7 cellular contexts compared by ENCODE assay signal in the genomic region with DNA sequence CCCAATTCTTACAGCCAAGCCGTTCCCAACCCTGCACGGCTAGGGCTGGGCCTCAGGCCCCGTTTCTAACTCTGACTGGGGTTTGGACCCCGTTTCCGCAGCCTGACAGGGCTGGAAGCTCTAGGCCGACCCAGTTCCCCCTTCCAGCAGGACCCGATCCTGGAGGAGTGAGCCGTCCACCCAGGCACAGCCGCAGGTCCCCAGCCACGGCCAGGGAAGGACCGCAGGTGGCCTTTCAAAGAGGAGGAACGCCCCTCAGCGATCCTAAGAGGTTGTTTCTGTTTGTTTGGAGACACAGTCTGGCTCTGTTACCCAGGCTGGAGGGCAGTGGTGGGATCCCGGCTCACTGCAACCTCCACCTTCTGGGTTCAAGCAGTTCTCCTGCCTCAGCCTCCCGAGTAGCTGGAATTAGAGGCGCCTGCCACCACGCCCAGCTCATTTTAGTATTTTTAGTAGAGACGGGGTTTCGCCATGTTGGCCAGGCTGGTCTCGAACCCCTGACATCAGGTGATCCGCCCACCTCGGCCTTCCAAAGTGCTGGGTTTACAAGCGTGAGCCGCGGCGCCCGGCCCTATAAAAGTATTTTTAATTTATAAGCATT. TPM values are rescaled to one million over a fixed set of nuclear protein-coding genes. Genes with fewer than 3 reads are reported as not detected.
DNase-seq lines count a peak whose midpoint lies in the region; ATAC-seq and TF ChIP-seq lines count a peak whose summit lies in the region.

No MANE protein-coding gene starts in this region.

- TF ChIP-seq CTCF in PC-3 (conservative IDR thresholded peaks at IDR 0.05; ENCODE audit: low read depth, low read length) (no peak), fibroblast of villous mesenchyme (IDR thresholded peaks at IDR 0.05; ENCODE audit: insufficient read depth, low read depth, low read length) (no peak)

- POLR2A ChIA-PET in PC-3 (lab: Charles Lee; ENCODE audit: unreplicated experiment) = interaction anchor here (0.6 to 1.0 kb wide), 2 partner anchors 12 to 62 kb away, joined by 4 read pairs; no protein-coding TSS in a partner anchor

- no peaks in the 10 kb centered on the region for H3K9me3 ChIP-seq in PC-3 (ENCODE audit: low read length)

- DNase-seq in H7 = peak; percentile 56
- no peak for DNase-seq in PC-3
- no peak for DNase-seq in fibroblast of villous mesenchyme (ENCODE audit: low read depth)
- no peak for DNase-seq in NK-92 treated with Interleukin-12 subunit alpha and Interleukin-12 subunit beta, amount 100 ng/mL, for 24 hours (lab: John Stamatoyannopoulos, UW)
- DNase-seq in NCI-H774 (lab: John Stamatoyannopoulos, UW) = no peak
- no peak for DNase-seq in activated CD4-positive, CD25-positive, alpha-beta regulatory T cell (lab: John Stamatoyannopoulos, UW)

- peak overlapping the region; percentile 30 for H3K27ac ChIP-seq in PC-3 (ENCODE audit: low read length)
- peak overlapping the region in 19 of 21 experiments; percentile 62 to 88 (median 82) for H3K27ac ChIP-seq in skin epidermis

- peaks cover 28% of the 10 kb centered on the region for H3K4me1 ChIP-seq in PC-3 (ENCODE audit: insufficient read depth, low read length)

- TSS peak; percentile 91 for BruUV-seq in PC-3 (replicated peaks; lab: Mats Ljungman, UMichigan)

- CTCF ChIA-PET in PC-3 (lab: Charles Lee) = no interaction called here

- peaks cover 14% of the 10 kb centered on the region; the same call in 1 of the 2 replicates for H4K20me1 ChIP-seq in PC-3 (ENCODE audit: low read length)

- H3K9me2 ChIP-seq in PC-3 (replicated peaks; ENCODE audit: low read length) = no peaks in the 10 kb centered on the region

- H3K4me3 ChIP-seq in H7 (ENCODE audit: insufficient read depth, low read depth, low read length) = no peak overlapping the region
- H3K4me3 ChIP-seq in PC-3 (ENCODE audit: low read length) = no peak overlapping the region; the same call in 1 of the 2 replicates
- H3K4me3 ChIP-seq in fibroblast of villous mesenchyme (ENCODE audit: low read depth, low read length) = peak overlapping the region; percentile 48
- peak overlapping the region; percentile 22 to 86 (median 27) for H3K4me3 ChIP-seq in skin epidermis

- intact Hi-C loops in PC-3 (cut with micrococcal nuclease) = loop anchor here (10.0 kb wide), 1 partner anchor 351 kb away; no protein-coding TSS in a partner anchor

- H3K36me3 ChIP-seq in H7 (replicated peaks; ENCODE audit: control insufficient read depth, insufficient read depth, low read length) = peaks cover 9% of the 10 kb centered on the region
- peaks cover 8% of the 10 kb centered on the region; the same call in 1 of the 2 replicates for H3K36me3 ChIP-seq in PC-3 (ENCODE audit: low read depth, low read length)

- no peak for ATAC-seq in PC-3

- H2AFZ ChIP-seq in PC-3 (ENCODE audit: low read length) = peak overlapping the region; percentile 9; the same call in 1 of the 2 replicates

- H3K9ac ChIP-seq in PC-3 (ENCODE audit: low read length) = peak overlapping the region; percentile 41

- H3K4me2 ChIP-seq in PC-3 (ENCODE audit: low read length) = peak overlapping the region; percentile 39

- H3K79me2 ChIP-seq in PC-3 (ENCODE audit: low read length) = peaks cover 37% of the 10 kb centered on the region

- H3F3A ChIP-seq in PC-3 (ENCODE audit: low read length, unreplicated experiment) = peaks cover 6% of the 10 kb centered on the region

- H3K27me3 ChIP-seq in H7 (ENCODE audit: control insufficient read depth, insufficient read depth, low read length) (no peaks in the 10 kb centered on the region), PC-3 (ENCODE audit: low read length) (no peaks in the 10 kb centered on the region)

RNA-seq across cellular contexts. Expression of gene GET4, which starts 0.8 kb away (rescaled TPM):
- total RNA-seq in H7 (2014; rRNA removed; shearing (Covaris generic)) = 50.8 and 61.9 TPM in 2 replicates
- total RNA-seq in PC-3 (2014; rRNA removed) = 96.7 and 115 TPM in 2 replicates
- total RNA-seq in fibroblast of villous mesenchyme = 15.1 and 22.5 TPM in 2 replicates

RNA-seq across cellular contexts. Expression of gene SUN1, which starts 43.3 kb away (rescaled TPM):
- total RNA-seq in H7 (2014; rRNA removed; shearing (Covaris generic)) = 60.5 and 82.1 TPM in 2 replicates
- total RNA-seq in PC-3 (2014; rRNA removed) = 92.5 and 100 TPM in 2 replicates
- 73.4 and 85.4 TPM in 2 replicates for total RNA-seq in fibroblast of villous mesenchyme

Comparison
In these comparisons a context has a peak if more than half of its experiments do, and no peak if none do; other contexts are left out.
1. H3K4me3 ChIP-seq: peak in fibroblast of villous mesenchyme (single experiment) and skin epidermis (7 of 7); none in H7 (single experiment) and PC-3 (single experiment).